Comparison of ENCODE assay signal across 8 cellular contexts in genomic region chr1:222618001-222618879, GRCh38. TPM values are rescaled to one million over a fixed set of nuclear protein-coding genes. Genes with fewer than 3 reads are reported as not detected.
DNase-seq lines count a peak whose midpoint lies in the region; ATAC-seq and TF ChIP-seq lines count a peak whose summit lies in the region.

A gene with protein sequence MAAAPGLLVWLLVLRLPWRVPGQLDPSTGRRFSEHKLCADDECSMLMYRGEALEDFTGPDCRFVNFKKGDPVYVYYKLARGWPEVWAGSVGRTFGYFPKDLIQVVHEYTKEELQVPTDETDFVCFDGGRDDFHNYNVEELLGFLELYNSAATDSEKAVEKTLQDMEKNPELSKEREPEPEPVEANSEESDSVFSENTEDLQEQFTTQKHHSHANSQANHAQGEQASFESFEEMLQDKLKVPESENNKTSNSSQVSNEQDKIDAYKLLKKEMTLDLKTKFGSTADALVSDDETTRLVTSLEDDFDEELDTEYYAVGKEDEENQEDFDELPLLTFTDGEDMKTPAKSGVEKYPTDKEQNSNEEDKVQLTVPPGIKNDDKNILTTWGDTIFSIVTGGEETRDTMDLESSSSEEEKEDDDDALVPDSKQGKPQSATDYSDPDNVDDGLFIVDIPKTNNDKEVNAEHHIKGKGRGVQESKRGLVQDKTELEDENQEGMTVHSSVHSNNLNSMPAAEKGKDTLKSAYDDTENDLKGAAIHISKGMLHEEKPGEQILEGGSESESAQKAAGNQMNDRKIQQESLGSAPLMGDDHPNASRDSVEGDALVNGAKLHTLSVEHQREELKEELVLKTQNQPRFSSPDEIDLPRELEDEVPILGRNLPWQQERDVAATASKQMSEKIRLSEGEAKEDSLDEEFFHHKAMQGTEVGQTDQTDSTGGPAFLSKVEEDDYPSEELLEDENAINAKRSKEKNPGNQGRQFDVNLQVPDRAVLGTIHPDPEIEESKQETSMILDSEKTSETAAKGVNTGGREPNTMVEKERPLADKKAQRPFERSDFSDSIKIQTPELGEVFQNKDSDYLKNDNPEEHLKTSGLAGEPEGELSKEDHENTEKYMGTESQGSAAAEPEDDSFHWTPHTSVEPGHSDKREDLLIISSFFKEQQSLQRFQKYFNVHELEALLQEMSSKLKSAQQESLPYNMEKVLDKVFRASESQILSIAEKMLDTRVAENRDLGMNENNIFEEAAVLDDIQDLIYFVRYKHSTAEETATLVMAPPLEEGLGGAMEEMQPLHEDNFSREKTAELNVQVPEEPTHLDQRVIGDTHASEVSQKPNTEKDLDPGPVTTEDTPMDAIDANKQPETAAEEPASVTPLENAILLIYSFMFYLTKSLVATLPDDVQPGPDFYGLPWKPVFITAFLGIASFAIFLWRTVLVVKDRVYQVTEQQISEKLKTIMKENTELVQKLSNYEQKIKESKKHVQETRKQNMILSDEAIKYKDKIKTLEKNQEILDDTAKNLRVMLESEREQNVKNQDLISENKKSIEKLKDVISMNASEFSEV (N-terminal part only) (plus strand): TSS chr1:222618097. CDS start chr1:222618111, 14 bp downstream.

- H3K4me3 ChIP-seq in Caco-2 (ENCODE audit: low read depth, low read length) (peak within 1 kb of the TSS; percentile 89), HL-60 (replicated peaks; ENCODE audit: insufficient read depth, low read length) (peak within 1 kb of the TSS; percentile 92), neuron (ENCODE audit: low read length) (peak within 1 kb of the TSS; percentile 76), thoracic aorta (peak within 1 kb of the TSS; percentile 97)

- H3K27me3 Mint-ChIP-seq in Caco-2 (ENCODE audit: insufficient read depth, unreplicated experiment): peaks cover 10% of the 10 kb centered on the region

- DNase-seq in Caco-2: peak in 1 of 2 experiments; percentile 81
- peak; percentile 50 to 68 for DNase-seq in HL-60 (ENCODE audit: low read depth in 1 of 2, low spot score in 1 of 2)
- DNase-seq in RPMI8226: peak; percentile 85
- peak; percentile 92 for DNase-seq in activated effector memory CD4-positive, alpha-beta T cell treated with anti-CD3 and anti-CD28 coated beads, Interleukin-2, amount 50 U/mL, for 16 hours
- DNase-seq in foreskin keratinocyte: no peak
- peak; percentile 43 for DNase-seq in thoracic aorta (ENCODE audit: low spot score)

- H2AFZ ChIP-seq in neuron (ENCODE audit: low read depth, low read length): peak within 1 kb of the TSS; percentile 96

- TF ChIP-seq CTCF in Caco-2 (IDR thresholded peaks at IDR 0.05; ENCODE audit: insufficient read depth in 1 of 2, low read depth in 1 of 2, low read length in 1 of 2, severe bottlenecking in 1 of 2, unreplicated experiment in 1 of 2) (no peak), HL-60 (IDR thresholded peaks at IDR 0.05; ENCODE audit: insufficient read depth, low read length) (no peak), foreskin keratinocyte (conservative IDR thresholded peaks at IDR 0.05) (no peak), thoracic aorta (IDR thresholded peaks at IDR 0.05) (no peak)

- peak within 1 kb of the TSS; percentile 56 for H3K27ac ChIP-seq in HL-60 (replicated peaks)
- peak within 1 kb of the TSS; percentile 88 for H3K27ac ChIP-seq in foreskin keratinocyte
- H3K27ac ChIP-seq in thoracic aorta: peak within 1 kb of the TSS; percentile 77 to 89

- peak within 1 kb of the TSS; percentile 85 for H3K4me3 Mint-ChIP-seq in Caco-2 (ENCODE audit: unreplicated experiment)

- CTCF ChIA-PET in Caco-2 (lab: Charles Lee): interaction anchor here (2.0 kb wide), 1 partner anchor 16 kb away, joined by 6 read pairs; no protein-coding TSS in a partner anchor

- POLR2A ChIA-PET in Caco-2 (lab: Charles Lee): no interaction called here

- H3K27ac Mint-ChIP-seq in Caco-2 (ENCODE audit: unreplicated experiment): peak within 1 kb of the TSS; percentile 78

- H3K36me3 ChIP-seq in Caco-2 (ENCODE audit: control insufficient read depth, insufficient read depth, low read length) (no peaks in the 10 kb centered on the region), neuron (ENCODE audit: insufficient read depth, low read length) (peaks cover 13% of the 10 kb centered on the region), thoracic aorta (peaks cover 3% of the 10 kb centered on the region)

- H3K27me3 ChIP-seq in Caco-2 (replicated peaks; ENCODE audit: control insufficient read depth, insufficient read depth, low read length): no peaks in the 10 kb centered on the region
- H3K27me3 ChIP-seq in HL-60 (ENCODE audit: insufficient read depth, poor library complexity, severe bottlenecking): no peaks in the 10 kb centered on the region
- H3K27me3 ChIP-seq in foreskin keratinocyte: peaks cover 5% of the 10 kb centered on the region
- H3K27me3 ChIP-seq in neuron (ENCODE audit: insufficient read depth, low read length): peaks cover 3% of the 10 kb centered on the region
- H3K27me3 ChIP-seq in thoracic aorta (replicated peaks; ENCODE audit: insufficient read depth): no peaks in the 10 kb centered on the region

- H3K4me1 ChIP-seq in Caco-2: 0 out of 2 replicates have a peak, but pooled peaks cover 6% of the 10 kb centered on the region
- peaks cover 3% of the 10 kb centered on the region for H3K4me1 ChIP-seq in foreskin keratinocyte
- peaks cover 12% of the 10 kb centered on the region for H3K4me1 ChIP-seq in neuron (ENCODE audit: insufficient read depth, low read length)
- peaks cover 5 to 19% of the 10 kb centered on the region in 2 donors for H3K4me1 ChIP-seq in thoracic aorta (ENCODE audit: control insufficient read depth in 1 of 2, low read depth in 2 of 2)

- peaks cover 19% of the 10 kb centered on the region for H3K36me3 Mint-ChIP-seq in Caco-2 (ENCODE audit: insufficient read depth, unreplicated experiment)

- peaks cover 1% of the 10 kb centered on the region for H3K9me3 Mint-ChIP-seq in Caco-2 (ENCODE audit: unreplicated experiment)

- H3K9me3 ChIP-seq in Caco-2: no peaks in the 10 kb centered on the region
- no peaks in the 10 kb centered on the region for H3K9me3 ChIP-seq in neuron (ENCODE audit: low read length)
- H3K9me3 ChIP-seq in thoracic aorta: no peaks in the 10 kb centered on the region

- ATAC-seq in GM19467 (IDR thresholded peaks at IDR 0.05; ENCODE audit: unreplicated experiment): peak; percentile 41
- peak; percentile 69 for ATAC-seq in foreskin keratinocyte
- no peak for ATAC-seq in thoracic aorta (ENCODE audit: insufficient number of reproducible peaks, low FRiP score, low read depth)

- H3K4me1 Mint-ChIP-seq in Caco-2 (ENCODE audit: low read depth, unreplicated experiment): peaks cover 6% of the 10 kb centered on the region

- no TSS peak for BruUV-seq in Caco-2 (replicated peaks; lab: Mats Ljungman, UMichigan)

- intact Hi-C loops in Caco-2 (cut with micrococcal nuclease; ENCODE audit: unreplicated experiment): loop anchor here (2.0 kb wide), 1 partner anchor 27 kb away; no protein-coding TSS in a partner anchor

RNA-seq across cellular contexts. Expression of the gene that starts here (rescaled TPM):
- total RNA-seq in Caco-2 (2022): 53.4 and 56.0 TPM in 2 replicates
- total RNA-seq in foreskin keratinocyte: 42.5 and 44.1 TPM in 2 replicates
- polyA plus RNA-seq in foreskin keratinocyte: 18.2 and 20.2 TPM in 2 replicates
- total RNA-seq in thoracic aorta: 10 to 100 TPM; 44.0 to 72.9 TPM

Comparison
In these comparisons a context has a peak if more than half of its experiments do, and no peak if none do; other contexts are left out.
1. DNase-seq: peak in HL-60 (2 of 2), RPMI8226 (single experiment), activated effector memory CD4-positive, alpha-beta T cell treated with anti-CD3 and anti-CD28 coated beads, Interleukin-2, amount 50 U/mL, for 16 hours (single experiment) and thoracic aorta (single experiment); none in foreskin keratinocyte (0 of 2).
2. Peak in every context shown above with its lines, with median percentiles within 50 percentile points of each other: H3K4me3 ChIP-seq and H3K27ac ChIP-seq.